ENCODE assay signal across 12 cellular contexts in the genomic region with DNA sequence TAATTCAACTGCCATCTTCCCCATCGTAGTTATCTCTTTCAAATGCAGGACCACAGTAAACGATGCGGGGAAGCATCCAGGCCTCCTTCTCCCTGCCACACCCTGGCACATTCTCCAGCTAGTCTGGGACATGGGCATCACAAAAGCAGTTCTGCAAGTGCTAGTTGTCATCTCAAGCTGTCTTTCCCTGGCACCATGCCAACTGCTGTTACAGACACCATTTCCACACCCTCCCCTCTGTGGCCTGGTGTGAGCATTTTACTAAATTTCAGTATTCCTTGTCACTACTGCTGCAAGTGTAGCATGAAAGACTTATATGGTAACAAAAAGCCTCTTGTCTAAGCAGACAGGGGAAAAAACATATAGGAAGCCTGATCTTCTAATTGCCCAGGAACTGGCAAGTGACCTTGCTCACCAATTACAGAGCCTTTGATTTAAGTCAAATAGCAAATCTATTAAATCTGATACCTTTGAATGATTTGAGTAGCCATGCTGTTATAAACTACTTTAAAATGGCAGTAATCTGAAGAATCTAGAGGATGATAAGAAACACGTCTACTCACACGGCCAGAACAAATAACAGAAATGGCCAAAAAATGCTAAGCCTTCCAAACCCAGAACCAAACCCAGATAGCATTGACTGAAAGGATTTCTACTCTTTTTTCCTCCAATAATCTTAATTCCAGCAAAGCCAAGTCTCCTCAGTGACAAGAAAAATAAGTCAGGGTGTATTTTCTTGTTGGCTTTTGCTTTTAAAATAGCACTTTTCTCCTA.
A peak's percentile ranks its signal among the peaks of the same experiment; 100 is the strongest.
DNase-seq lines count a peak whose midpoint lies in the region; ATAC-seq and TF ChIP-seq lines count a peak whose summit lies in the region.
"Had no signal": no experiment of that assay in that cellular context is flagged by ENCODE, and none has a peak within 500 bp of the region (broad histone marks: within the 10 kb centered on the region; RNA-seq: fewer than 3 reads in every experiment).

No MANE protein-coding gene starts in this region.

- no peaks in the 10 kb centered on the region for H3K27me3 ChIP-seq in ACC112 (ENCODE audit: insufficient read depth, low read length)
- no peaks in the 10 kb centered on the region for H3K27me3 ChIP-seq in right atrium auricular region
- H3K27me3 ChIP-seq: tibial nerve had no signal

- no peak overlapping the region for H3K27ac Mint-ChIP-seq in activated naive CD8-positive, alpha-beta T cell treated with anti-CD3 and anti-CD28 coated beads, Interleukin-2, amount 50 U/mL, for 24 hours
- H3K27ac Mint-ChIP-seq: nephron progenitor cell had no signal

- H3K4me1 Mint-ChIP-seq in activated naive CD8-positive, alpha-beta T cell treated with anti-CD3 and anti-CD28 coated beads, Interleukin-2, amount 50 U/mL, for 24 hours: peaks cover 2% of the 10 kb centered on the region
- H3K4me1 Mint-ChIP-seq: nephron progenitor cell had no signal

- no peak for ATAC-seq in activated naive CD8-positive, alpha-beta T cell treated with anti-CD3 and anti-CD28 coated beads, Interleukin-2, amount 50 U/mL, for 24 hours
- ATAC-seq in activated CD4-positive, CD25-positive, alpha-beta regulatory T cell treated with anti-CD3 and anti-CD28 coated beads, Interleukin-2, amount 50 U/mL, for 24 hours: no peak
- ATAC-seq: HCT116 had no signal

- no peaks in the 10 kb centered on the region for H3K79me2 ChIP-seq in ACC112 (ENCODE audit: control insufficient read depth, insufficient read depth, low read length, unreplicated experiment)

- DNase-seq in G401 (ENCODE audit: low spot score) (peak; percentile 18), NCI-H748 treated with DMSO at 0.1 percent for 48 hours (lab: John Stamatoyannopoulos, UW) (peak; percentile 57), right atrium auricular region (ENCODE audit: low spot score) (peak; percentile 78), caudate nucleus (lab: John Stamatoyannopoulos, UW) (no peak)
- no peak for DNase-seq in activated naive CD8-positive, alpha-beta T cell treated with anti-CD3 and anti-CD28 coated beads, Interleukin-2, amount 50 U/mL, for 24 hours
- no peak for DNase-seq in NK-92 treated with Interleukin-12 subunit alpha and Interleukin-12 subunit beta, amount 100 ng/mL, for 24 hours (lab: John Stamatoyannopoulos, UW)
- DNase-seq: effector memory CD4-positive, alpha-beta T cell; nephron progenitor cell had no signal

- in situ Hi-C loops in G401 (cut with HindIII; ENCODE audit: low sequenced_read_pairs): no loop called here

- peaks cover 10% of the 10 kb centered on the region for H3K27me3 Mint-ChIP-seq in activated naive CD8-positive, alpha-beta T cell treated with anti-CD3 and anti-CD28 coated beads, Interleukin-2, amount 50 U/mL, for 24 hours

- H3K36me3 Mint-ChIP-seq in activated naive CD8-positive, alpha-beta T cell treated with anti-CD3 and anti-CD28 coated beads, Interleukin-2, amount 50 U/mL, for 24 hours (ENCODE audit: low read depth): no peaks in the 10 kb centered on the region

- H3K36me3 ChIP-seq in ACC112 (ENCODE audit: insufficient read depth, low read length) (no peaks in the 10 kb centered on the region), right atrium auricular region (no peaks in the 10 kb centered on the region)
- H3K36me3 ChIP-seq: tibial nerve had no signal

- no peak for TF ChIP-seq CTCF in right atrium auricular region (IDR thresholded peaks at IDR 0.05)

- H3K4me1 ChIP-seq in ACC112 (ENCODE audit: control insufficient read depth, insufficient read depth, low read length, unreplicated experiment) (peaks cover 42% of the 10 kb centered on the region), right atrium auricular region (peaks cover 0 to 8% of the 10 kb centered on the region in 2 donors)

- H3K4me3 ChIP-seq in ACC112 (ENCODE audit: low read depth, low read length) (no peak overlapping the region), right atrium auricular region (no peak overlapping the region)
- H3K4me3 ChIP-seq: tibial nerve had no signal

- H3K27ac ChIP-seq in ACC112 (ENCODE audit: low read depth, low read length) (no peak overlapping the region), right atrium auricular region (peak overlapping the region in 1 of 2 donors; percentile 25), caudate nucleus (ENCODE audit: low read depth, low read length) (no peak overlapping the region)
- H3K27ac ChIP-seq: tibial nerve had no signal

- peak overlapping the region; percentile 44 for H2AFZ ChIP-seq in ACC112 (ENCODE audit: low read length, unreplicated experiment)

- no peaks in the 10 kb centered on the region for H3K9me3 ChIP-seq in right atrium auricular region
- H3K9me3 ChIP-seq: tibial nerve had no signal

- no peaks in the 10 kb centered on the region for H3K9me3 Mint-ChIP-seq in activated naive CD8-positive, alpha-beta T cell treated with anti-CD3 and anti-CD28 coated beads, Interleukin-2, amount 50 U/mL, for 24 hours
- H3K9me3 Mint-ChIP-seq: nephron progenitor cell had no signal

- H3K4me3 Mint-ChIP-seq in activated naive CD8-positive, alpha-beta T cell treated with anti-CD3 and anti-CD28 coated beads, Interleukin-2, amount 50 U/mL, for 24 hours: no peak overlapping the region
- H3K4me3 Mint-ChIP-seq: nephron progenitor cell had no signal

Comparison
In these comparisons a context has a peak if more than half of its experiments do, and no peak if none do; other contexts are left out.
1. DNase-seq: peak in G401 (single experiment), NCI-H748 treated with DMSO at 0.1 percent for 48 hours (single experiment) and right atrium auricular region (single experiment); none in activated naive CD8-positive, alpha-beta T cell treated with anti-CD3 and anti-CD28 coated beads, Interleukin-2, amount 50 U/mL, for 24 hours (single experiment), NK-92 treated with Interleukin-12 subunit alpha and Interleukin-12 subunit beta, amount 100 ng/mL, for 24 hours (single experiment) and caudate nucleus (0 of 61).